In genomic region chr1:60978421-60979357, GRCh38 we compare ENCODE assay signal across 9 cellular contexts.
A peak's percentile ranks its signal among the peaks of the same experiment; 100 is the strongest.
DNase-seq lines count a peak whose midpoint lies in the region; ATAC-seq and TF ChIP-seq lines count a peak whose summit lies in the region.
"Had no signal": no experiment of that assay in that cellular context is flagged by ENCODE, and none has a peak within 500 bp of the region (broad histone marks: within the 10 kb centered on the region; RNA-seq: fewer than 3 reads in every experiment).

No MANE protein-coding gene starts in this region.

- POLR2A ChIA-PET in AG04450 (lab: Yijun Ruan, JAX): no interaction called here

- H3K4me1 ChIP-seq in OCI-LY1 (ENCODE audit: insufficient read depth, low read length, severe bottlenecking) (no peaks in the 10 kb centered on the region), adrenal gland (replicated peaks in 1 of 2) (no peaks in the 10 kb centered on the region), upper lobe of right lung (peaks cover 5% of the 10 kb centered on the region)

- H3K27me3 ChIP-seq in AG04450 (ENCODE audit: control insufficient read depth, insufficient read depth, low read length): no peaks in the 10 kb centered on the region
- H3K27me3 ChIP-seq in OCI-LY1 (ENCODE audit: insufficient read depth, low read length): no peaks in the 10 kb centered on the region; the same call in 1 of the 2 replicates
- no peaks in the 10 kb centered on the region for H3K27me3 ChIP-seq in adrenal gland
- no peaks in the 10 kb centered on the region for H3K27me3 ChIP-seq in kidney epithelial cell (ENCODE audit: control insufficient read depth, insufficient read depth, low read length)
- no peaks in the 10 kb centered on the region for H3K27me3 ChIP-seq in upper lobe of right lung

- no peaks in the 10 kb centered on the region for H3K36me3 ChIP-seq in OCI-LY1 (ENCODE audit: insufficient read depth, low read length)
- H3K36me3 ChIP-seq in adrenal gland (replicated peaks in 1 of 2): no peaks in the 10 kb centered on the region
- H3K36me3 ChIP-seq in kidney epithelial cell (ENCODE audit: control insufficient read depth, insufficient read depth, low read length): no peaks in the 10 kb centered on the region
- H3K36me3 ChIP-seq in upper lobe of right lung: no peaks in the 10 kb centered on the region

- WGBS in adrenal gland, 4 donors: 25 to 47% (median 42%) methylated on average over 4 of the region's 4 CpGs

- intact Hi-C loops in adrenal gland (cut with DNase I): loop anchor here in 1 of 2 donors (2.0 kb wide), 1 partner anchor 64 kb away; no protein-coding TSS in a partner anchor
- intact Hi-C loops in upper lobe of right lung (cut with DNase I): no loop called here

- H3K9me2 ChIP-seq in OCI-LY1 (ENCODE audit: low read depth, low read length): no peaks in the 10 kb centered on the region

- CTCF ChIA-PET in AG04450 (lab: Charles Lee): interaction anchor here (0.5 to 6.2 kb wide), 32 partner anchors 9 to 878 kb away, joined by 3 to 68 read pairs (median 4); no protein-coding TSS in a partner anchor

- no peak overlapping the region for H3K27ac ChIP-seq in AG04450 (ENCODE audit: low read depth, low read length)
- H3K27ac ChIP-seq in OCI-LY1 (ENCODE audit: low read depth, low read length, poor library complexity, severe bottlenecking): no peak overlapping the region
- H3K27ac ChIP-seq in adrenal gland: no peak overlapping the region
- H3K27ac ChIP-seq in upper lobe of right lung: no peak overlapping the region
- H3K27ac ChIP-seq: epithelial cell of prostate had no signal

- DNase-seq in AG04450 (ENCODE audit: low read depth, low spot score) (no peak), adrenal gland (peak; percentile 54 to 79 (median 64)), kidney epithelial cell (ENCODE audit: low read depth) (no peak), upper lobe of right lung (no peak), putamen (ENCODE audit: low spot score) (no peak)

- H3F3A ChIP-seq in OCI-LY1 (ENCODE audit: insufficient read depth, low read length): no peaks in the 10 kb centered on the region

- peak; percentile 79 for TF ChIP-seq CTCF in AG04450 (IDR thresholded peaks at IDR 0.05; ENCODE audit: low read depth, low read length)
- TF ChIP-seq CTCF in OCI-LY1 (IDR thresholded peaks at IDR 0.05; ENCODE audit: low read length): peak; percentile 89
- peak; percentile 35 to 67 (median 64) for TF ChIP-seq CTCF in adrenal gland (IDR thresholded peaks at IDR 0.05)
- peak; percentile 80 for TF ChIP-seq CTCF in kidney epithelial cell (IDR thresholded peaks at IDR 0.05; ENCODE audit: insufficient read depth, low read length, poor library complexity, severe bottlenecking)
- peak; percentile 63 for TF ChIP-seq CTCF in upper lobe of right lung (IDR thresholded peaks at IDR 0.05)

- H2AFZ ChIP-seq in OCI-LY1 (ENCODE audit: low read length): no peak overlapping the region

- no peak overlapping the region for H3K4me2 ChIP-seq in OCI-LY1 (ENCODE audit: low read length)

- no peaks in the 10 kb centered on the region for H3K79me2 ChIP-seq in OCI-LY1 (ENCODE audit: insufficient read depth, low read length)

- TF ChIP-seq POLR2A in adrenal gland (IDR thresholded peaks at IDR 0.05): no peak

- no peaks in the 10 kb centered on the region for H4K20me1 ChIP-seq in OCI-LY1 (ENCODE audit: insufficient read depth, low read length)

- no peak overlapping the region for H3K4me3 ChIP-seq in AG04450 (ENCODE audit: low read depth, low read length)
- H3K4me3 ChIP-seq in OCI-LY1 (ENCODE audit: low read depth, low read length, poor library complexity, severe bottlenecking): no peak overlapping the region
- no peak overlapping the region for H3K4me3 ChIP-seq in adrenal gland
- no peak overlapping the region for H3K4me3 ChIP-seq in kidney epithelial cell (ENCODE audit: low read depth, low read length)
- H3K4me3 ChIP-seq in upper lobe of right lung: no peak overlapping the region

- ATAC-seq in GM18502 (IDR thresholded peaks at IDR 0.05; ENCODE audit: poor library complexity, unreplicated experiment) (peak; percentile 85), HG02943 (IDR thresholded peaks at IDR 0.05; ENCODE audit: low read depth, unreplicated experiment) (peak; percentile 63), upper lobe of right lung (peak; percentile 87)

- no peaks in the 10 kb centered on the region for H3K9me3 ChIP-seq in AG04450 (ENCODE audit: control insufficient read depth, insufficient read depth, low read length)
- H3K9me3 ChIP-seq in OCI-LY1 (ENCODE audit: low read length): no peaks in the 10 kb centered on the region
- H3K9me3 ChIP-seq in adrenal gland (replicated peaks in 1 of 3): no peaks in the 10 kb centered on the region
- no peaks in the 10 kb centered on the region for H3K9me3 ChIP-seq in upper lobe of right lung

- H3K9ac ChIP-seq in OCI-LY1 (ENCODE audit: low read length): no peak overlapping the region

Comparison
In these comparisons a context has a peak if more than half of its experiments do, and no peak if none do; other contexts are left out.
1. DNase-seq: peak in adrenal gland (7 of 7); none in AG04450 (single experiment), kidney epithelial cell (single experiment), upper lobe of right lung (single experiment) and putamen (single experiment).
2. Peak in every context shown above with its lines, with median percentiles within 50 percentile points of each other: CTCF ChIP-seq and ATAC-seq.